Comparison of ENCODE assay signal across 8 cellular contexts in the genomic region with DNA sequence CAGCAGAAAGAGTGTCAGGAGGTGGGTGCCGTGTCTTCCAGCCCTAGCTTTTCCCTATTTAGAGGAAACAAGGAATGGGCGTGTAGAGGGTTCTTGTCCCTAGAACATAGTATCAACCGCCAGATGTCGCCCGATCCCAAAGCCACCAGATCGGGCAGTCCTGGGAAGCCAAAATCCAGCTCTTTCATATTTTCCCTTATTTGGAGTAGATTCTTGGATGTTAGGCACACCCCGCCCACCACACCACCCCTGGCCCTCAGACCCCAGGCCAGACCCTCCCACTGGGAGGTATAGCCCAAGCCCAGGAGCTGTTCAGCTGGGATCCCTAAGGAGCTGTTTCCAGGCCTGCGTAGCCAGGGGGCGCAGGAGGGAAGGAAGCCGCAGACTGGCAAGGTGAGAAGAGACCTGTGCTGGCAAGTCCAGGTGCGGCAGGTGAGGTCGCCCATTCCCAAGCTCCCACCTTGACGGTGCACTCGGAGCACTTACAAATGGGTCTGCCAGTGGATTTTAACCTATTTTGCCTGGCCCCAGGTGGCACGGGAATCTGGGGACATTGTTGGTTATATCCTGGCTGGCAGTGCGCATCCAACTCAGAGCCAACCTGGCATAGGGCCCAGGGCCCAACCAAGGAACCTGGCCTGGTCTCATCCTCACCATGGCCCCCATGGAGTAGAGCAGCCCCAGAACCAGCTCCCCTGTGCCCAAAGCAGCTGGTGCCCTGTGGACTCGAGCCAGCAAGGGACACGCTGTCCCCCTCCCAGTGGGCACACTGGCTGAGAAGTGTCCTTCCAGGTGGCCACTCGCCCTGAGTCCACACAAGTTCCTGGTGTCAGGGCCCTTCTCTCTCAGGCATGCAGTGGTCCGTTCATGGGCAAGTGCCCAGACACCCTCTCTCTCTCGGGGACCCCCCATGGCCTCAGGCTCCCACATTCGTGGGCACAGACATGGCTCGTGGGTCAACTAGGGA. TPM values are rescaled to one million over a fixed set of nuclear protein-coding genes. Genes with fewer than 3 reads are reported as not detected.
DNase-seq lines count a peak whose midpoint lies in the region; ATAC-seq and TF ChIP-seq lines count a peak whose summit lies in the region.

No MANE protein-coding gene starts in this region.

- DNase-seq in GM23248, result peak; percentile 76
- DNase-seq in NCI-H446 (lab: John Stamatoyannopoulos, UW), result peak; percentile 38 to 76

- 1 to 2% methylated on average over 8 to 15 of the region's 23 CpGs for WGBS in GM23248 (ENCODE audit: low coverage in 1 of 2, low lambda C conversion rate in 2 of 2, missing lambda C conversion rate in 2 of 2), 2 experiments

- in situ Hi-C loops in GM23248 (cut with MboI), result no loop called here

- H3K36me3 Mint-ChIP-seq in brain, result peaks cover 5% of the 10 kb centered on the region

- H3K4me3 Mint-ChIP-seq in brain, result peak overlapping the region; percentile 79 to 85 (median 83)

- H4K20me1 ChIP-seq in BLaER1 treated with 17β-estradiol and CSF1 and Interleukin-3, amounts not matched to agents 10 nM and 100 nM, result peaks cover 0 to 31% (median 11%) of the 10 kb centered on the region in 11 experiments; a peak in 15 of 22 replicates
- no peaks in the 10 kb centered on the region for H4K20me1 ChIP-seq in GM23248 (ENCODE audit: insufficient read depth)

- H3K4me1 Mint-ChIP-seq in brain, result peaks cover 27% of the 10 kb centered on the region

- H3K9me2 ChIP-seq in GM23248 (ENCODE audit: insufficient read depth), result no peaks in the 10 kb centered on the region

- peak; percentile 78 to 85 for TF ChIP-seq CTCF in brain (conservative IDR thresholded peaks at IDR 0.05)

- peaks cover 31 to 41% (median 36%) of the 10 kb centered on the region in 10 experiments for H3K4me1 ChIP-seq in BLaER1 treated with 17β-estradiol and CSF1 and Interleukin-3, amounts not matched to agents 10 nM and 100 nM
- H3K4me1 ChIP-seq in GM23248 (ENCODE audit: insufficient read depth) (0 out of 2 replicates have a peak, but pooled peaks cover 7% of the 10 kb centered on the region), skeletal muscle satellite cell (ENCODE audit: control insufficient read depth, insufficient read depth, low read length) (peaks cover 32% of the 10 kb centered on the region)

- H3K27me3 Mint-ChIP-seq in brain, result no peaks in the 10 kb centered on the region

- H3K27ac ChIP-seq in BLaER1 treated with 17β-estradiol and CSF1 and Interleukin-3, amounts not matched to agents 10 nM and 100 nM, result no peak overlapping the region; a peak in 1 of 22 replicates
- peak overlapping the region; percentile 40 for H3K27ac ChIP-seq in GM23248

- H3F3A ChIP-seq in GM23248 (ENCODE audit: insufficient read depth), result peaks cover 6% of the 10 kb centered on the region; the same call in 1 of the 2 replicates

- H3K4me3 ChIP-seq in BLaER1 treated with 17β-estradiol and CSF1 and Interleukin-3, amounts not matched to agents 10 nM and 100 nM, result peak overlapping the region; percentile 43 to 66 (median 54); a peak in 19 of 20 replicates
- H3K4me3 ChIP-seq in GM23248, result peak overlapping the region; percentile 73
- H3K4me3 ChIP-seq in iPS-18c (ENCODE audit: insufficient read depth, low read depth, low read length), result peak overlapping the region; percentile 28; the same call in 1 of the 2 replicates
- peak overlapping the region; percentile 73 for H3K4me3 ChIP-seq in skeletal muscle satellite cell (ENCODE audit: low read length)

- no peaks in the 10 kb centered on the region for H3K36me3 ChIP-seq in BLaER1 treated with 17β-estradiol and CSF1 and Interleukin-3, amounts not matched to agents 10 nM and 100 nM
- H3K36me3 ChIP-seq in GM23248 (ENCODE audit: low read depth), result peaks cover 4% of the 10 kb centered on the region; the same call in 1 of the 2 replicates
- H3K36me3 ChIP-seq in skeletal muscle satellite cell (ENCODE audit: insufficient read depth, low read length), result peaks cover 13% of the 10 kb centered on the region

- peaks cover 25% of the 10 kb centered on the region for H3K79me2 ChIP-seq in GM23248 (ENCODE audit: insufficient read depth)

- 0 out of 2 replicates have a peak overlapping the region, but pooled peaks have one; percentile 38 for H2AFZ ChIP-seq in GM23248

- H3K27me3 ChIP-seq in BLaER1 treated with 17β-estradiol and CSF1 and Interleukin-3, amounts not matched to agents 10 nM and 100 nM, result peaks cover 8 to 42% (median 37%) of the 10 kb centered on the region in 11 experiments
- no peaks in the 10 kb centered on the region for H3K27me3 ChIP-seq in GM23248 (replicated peaks; ENCODE audit: insufficient read depth)
- H3K27me3 ChIP-seq in skeletal muscle satellite cell (ENCODE audit: control insufficient read depth, insufficient read depth, low read length), result no peaks in the 10 kb centered on the region

- H3K4me2 ChIP-seq in BLaER1 treated with 17β-estradiol and CSF1 and Interleukin-3, amounts not matched to agents 10 nM and 100 nM, result peak overlapping the region; percentile 78 to 90 (median 84)
- H3K4me2 ChIP-seq in GM23248 (ENCODE audit: unreplicated experiment) (peak overlapping the region; percentile 92), skeletal muscle satellite cell (ENCODE audit: low read length) (peak overlapping the region; percentile 94)

- H3K9me3 Mint-ChIP-seq in brain, result peaks cover 0 to 24% (median 4%) of the 10 kb centered on the region in 5 experiments

- peak overlapping the region; percentile 76 to 94 (median 81) for H3K27ac Mint-ChIP-seq in brain

- H3K9ac ChIP-seq in BLaER1 treated with 17β-estradiol and CSF1 and Interleukin-3, amounts not matched to agents 10 nM and 100 nM, result peak overlapping the region; percentile 14 to 71 (median 60); a peak in 18 of 22 replicates
- H3K9ac ChIP-seq in GM23248 (peak overlapping the region; percentile 72), skeletal muscle satellite cell (ENCODE audit: low read depth, low read length) (peak overlapping the region; percentile 71)

- peaks cover 29 to 78% (median 59%) of the 10 kb centered on the region in 11 experiments; a peak in 21 of 22 replicates for H3K9me3 ChIP-seq in BLaER1 treated with 17β-estradiol and CSF1 and Interleukin-3, amounts not matched to agents 10 nM and 100 nM (replicated peaks in 1 of 11)
- H3K9me3 ChIP-seq in GM23248 (ENCODE audit: low read depth) (no peaks in the 10 kb centered on the region), iPS-18c (ENCODE audit: control insufficient read depth, insufficient read depth, low read length) (peaks cover 27% of the 10 kb centered on the region), skeletal muscle satellite cell (replicated peaks; ENCODE audit: low read length) (no peaks in the 10 kb centered on the region)

- ATAC-seq in GM18498 (IDR thresholded peaks at IDR 0.05; ENCODE audit: unreplicated experiment), result no peak
- ATAC-seq in HG03460 (IDR thresholded peaks at IDR 0.05; ENCODE audit: unreplicated experiment), result no peak

RNA-seq across cellular contexts. Expression of a gene that starts 0.8 kb away (rescaled TPM):
- 2,857 and 2,903 TPM in 2 replicates for total RNA-seq in GM23248 (2014; rRNA removed; shearing (Covaris generic))
- polyA plus RNA-seq in GM23248 (2016; fragmentation: Nextera tagmentation; extraction: Ambion mirVana) (1,377 and 1,379 TPM in 2 replicates), brain (ENCODE audit: insufficient read depth, low read depth, low replicate concordance) (334 TPM)
- total RNA-seq in skeletal muscle satellite cell (2012; rRNA removed), result 1,046 and 1,316 TPM in 2 replicates

RNA-seq across cellular contexts. Expression of a gene that starts 5.5 kb away (rescaled TPM):
- 39.7 TPM in 2 replicates for total RNA-seq in GM23248 (2014; rRNA removed; shearing (Covaris generic))
- polyA plus RNA-seq in GM23248 (2016; fragmentation: Nextera tagmentation; extraction: Ambion mirVana) (86.6 and 96.0 TPM in 2 replicates), brain (ENCODE audit: insufficient read depth, low read depth, low replicate concordance) (111 TPM)
- total RNA-seq in skeletal muscle satellite cell (2012; rRNA removed), result 33.2 and 44.3 TPM in 2 replicates

RNA-seq across cellular contexts. Expression of a gene that starts 24.6 kb away (rescaled TPM):
- total RNA-seq in GM23248 (2014; rRNA removed; shearing (Covaris generic)), result 3,014 and 6,561 TPM in 2 replicates
- 1,381 and 1,435 TPM in 2 replicates for polyA plus RNA-seq in GM23248 (2016; fragmentation: Nextera tagmentation; extraction: Ambion mirVana)
- 5,372 TPM for polyA plus RNA-seq in brain (ENCODE audit: insufficient read depth, low read depth, low replicate concordance)
- 2,217 and 3,625 TPM in 2 replicates for total RNA-seq in skeletal muscle satellite cell (2012; rRNA removed)

RNA-seq across cellular contexts. Expression of a gene that starts 35.4 kb away (rescaled TPM):
- total RNA-seq in GM23248 (2014; rRNA removed; shearing (Covaris generic)), result 60.7 TPM in 2 replicates
- 16.6 and 17.0 TPM in 2 replicates for polyA plus RNA-seq in GM23248 (2016; fragmentation: Nextera tagmentation; extraction: Ambion mirVana)
- 30.0 TPM for polyA plus RNA-seq in brain (ENCODE audit: insufficient read depth, low read depth, low replicate concordance)
- 22.3 and 35.5 TPM in 2 replicates for total RNA-seq in skeletal muscle satellite cell (2012; rRNA removed)

RNA-seq across cellular contexts. Expression of a gene that starts 37.7 kb away (rescaled TPM):
- 17.6 and 38.8 TPM in 2 replicates for total RNA-seq in GM23248 (2014; rRNA removed; shearing (Covaris generic))
- polyA plus RNA-seq in GM23248 (2016; fragmentation: Nextera tagmentation; extraction: Ambion mirVana), result 18.2 and 20.5 TPM in 2 replicates
- 23.3 TPM for polyA plus RNA-seq in brain (ENCODE audit: insufficient read depth, low read depth, low replicate concordance)
- total RNA-seq in skeletal muscle satellite cell (2012; rRNA removed), result 13.1 and 16.0 TPM in 2 replicates
